ENCODE assay signal across 25 cellular contexts in genomic region chr3:49057268-49057667, GRCh38.
"Had no signal": no experiment of that assay in that cellular context is flagged by ENCODE, and none has a peak within 500 bp of the region (broad histone marks: within the 10 kb centered on the region; RNA-seq: fewer than 3 reads in every experiment).

No MANE protein-coding gene starts in this region.

- FAIRE-seq: astrocyte, RCC 7860, TTC549 had no signal

- DNase-seq: activated B cell treated with CpG ODN at 0.5 μM for 24 hours; activated CD4-positive, alpha-beta T cell treated with anti-CD3 and anti-CD28 coated beads for 1 hour; activated CD4-positive, alpha-beta T cell treated with anti-CD3 and anti-CD28 coated beads, Interleukin-2, amount 10 ng/mL, durations not matched to agents 24 days and 14 days; activated CD4-positive, alpha-beta T cell treated with anti-CD3 and anti-CD28 coated beads, Interleukin-2, amount 50 U/mL, for 48 hours; activated CD8-positive, alpha-beta memory T cell treated with anti-CD3 and anti-CD28 coated beads for 24 hours; activated effector memory CD4-positive, alpha-beta T cell treated with anti-CD3 and anti-CD28 coated beads, Interleukin-2, amount 50 U/mL, for 16 hours; activated naive CD4-positive, alpha-beta T cell treated with Interleukin-2 at 50 U/mL for 16 hours; activated naive CD8-positive, alpha-beta T cell treated with anti-CD3 and anti-CD28 coated beads, Interleukin-2, amount 50 U/mL, for 24 hours; activated T-cell treated with anti-CD3 and anti-CD28 coated beads, Interleukin-2, amount 50 U/mL, for 4 hours; amniotic stem cell; MM.1S; NCI-H1105 treated with DMSO at 0.1 percent for 48 hours; NCI-H1436 treated with DMSO at 0.1 percent for 48 hours; NCI-H187; NCI-H2081 treated with DMSO at 0.1 percent for 48 hours; NCI-H446; NCI-H524; PC-3; SHP77; T-helper 17 cell; T-helper 9 cell had no signal

- ATAC-seq: activated naive CD4-positive, alpha-beta T cell treated with anti-CD3 and anti-CD28 coated beads, Interleukin-2, amount 50 U/mL, for 72 hours; activated naive CD8-positive, alpha-beta T cell treated with anti-CD3 and anti-CD28 coated beads, Interleukin-2, amount 50 U/mL, for 24 hours; activated T-cell treated with anti-CD3 and anti-CD28 coated beads, Interleukin-2, amount 50 U/mL, for 4 hours; PC-3; T-helper 17 cell had no signal
